Comparison of ENCODE assay signal across 21 cellular contexts in genomic region chr9:35557330-35557729, GRCh38. TPM values are rescaled to one million over a fixed set of nuclear protein-coding genes. Genes with fewer than 3 reads are reported as not detected.
DNase-seq lines count a peak whose midpoint lies in the region; ATAC-seq and TF ChIP-seq lines count a peak whose summit lies in the region.
"Had no signal": no experiment of that assay in that cellular context is flagged by ENCODE, and none has a peak within 500 bp of the region (broad histone marks: within the 10 kb centered on the region; RNA-seq: fewer than 3 reads in every experiment).

No MANE protein-coding gene starts in this region.

- peaks cover 3% of the 10 kb centered on the region for H3K9me3 ChIP-seq in trophoblast cell (ENCODE audit: insufficient read depth, low read depth, low read length)
- H3K9me3 ChIP-seq in PC-3 (ENCODE audit: low read length) = no peaks in the 10 kb centered on the region
- H3K9me3 ChIP-seq: BLaER1 treated with 17β-estradiol and CSF1 and Interleukin-3, amounts not matched to agents 10 nM and 100 nM; Peyer's patch; SJCRH30 had no signal

- no peaks in the 10 kb centered on the region for H3K9me2 ChIP-seq in PC-3 (replicated peaks; ENCODE audit: low read length)

- no peak overlapping the region for H3K23ac ChIP-seq in trophoblast cell (ENCODE audit: low read length)

- no peak overlapping the region for H4K12ac ChIP-seq in trophoblast cell (ENCODE audit: low read depth, low read length)

- POLR2A ChIA-PET in activated CD4-positive, alpha-beta T cell treated with anti-CD3 and anti-CD28 coated beads, Interleukin-2, amount 10 ng/mL, durations not matched to agents 7 days and 5 days (lab: Charles Lee) = no interaction called here
- POLR2A ChIA-PET in RWPE1 (lab: Yijun Ruan, JAX; ENCODE audit: low non-redundant PET) (no interaction called here), PC-3 (lab: Charles Lee; ENCODE audit: unreplicated experiment) (no interaction called here)

- H3K4me1 Mint-ChIP-seq in activated CD4-positive, alpha-beta T cell treated with anti-CD3 and anti-CD28 coated beads, Interleukin-2, amount 10 ng/mL, durations not matched to agents 7 days and 5 days = no peaks in the 10 kb centered on the region
- H3K4me1 Mint-ChIP-seq in memory B cell = peaks cover 8% of the 10 kb centered on the region
- H3K4me1 Mint-ChIP-seq in stimulated activated naive B cell treated with anti-CD40 and anti-IgM and Interleukin-4, amounts not matched to agents 10 μg/mL and 1 μg/mL and 100 μg/mL, for 72 hours = peaks cover 8 to 11% of the 10 kb centered on the region in 2 donors

- H4K20me1 ChIP-seq in PC-3 (ENCODE audit: low read length) = no peaks in the 10 kb centered on the region

- peak overlapping the region; percentile 20 for H3K27ac ChIP-seq in RWPE1
- no peak overlapping the region for H3K27ac ChIP-seq in trophoblast cell (ENCODE audit: low read depth, low read length)
- no peak overlapping the region for H3K27ac ChIP-seq in PC-3 (ENCODE audit: low read length)
- H3K27ac ChIP-seq: BLaER1 treated with 17β-estradiol and CSF1 and Interleukin-3, amounts not matched to agents 10 nM and 100 nM; GM23248; KMS-11; Peyer's patch; SJCRH30 had no signal

- H3K27me3 ChIP-seq in trophoblast cell (ENCODE audit: insufficient read depth, low read length) (no peaks in the 10 kb centered on the region), PC-3 (ENCODE audit: low read length) (no peaks in the 10 kb centered on the region)
- H3K27me3 ChIP-seq: BLaER1 treated with 17β-estradiol and CSF1 and Interleukin-3, amounts not matched to agents 10 nM and 100 nM; Peyer's patch; SJCRH30 had no signal

- H3K27ac Mint-ChIP-seq in activated CD4-positive, alpha-beta T cell treated with anti-CD3 and anti-CD28 coated beads, Interleukin-2, amount 10 ng/mL, durations not matched to agents 7 days and 5 days = peak overlapping the region; percentile 59
- H3K27ac Mint-ChIP-seq in memory B cell = peak overlapping the region; percentile 1
- peak overlapping the region; percentile 2 for H3K27ac Mint-ChIP-seq in stimulated activated naive B cell treated with anti-CD40 and anti-IgM and Interleukin-4, amounts not matched to agents 10 μg/mL and 1 μg/mL and 100 μg/mL, for 72 hours

- DNase-seq in activated CD4-positive, alpha-beta T cell treated with anti-CD3 and anti-CD28 coated beads, Interleukin-2, amount 10 ng/mL, durations not matched to agents 7 days and 5 days = no peak
- DNase-seq in activated CD4-positive, alpha-beta T cell treated with anti-CD3 and anti-CD28 coated beads for 1 hour = no peak
- DNase-seq in RWPE1 (ENCODE audit: low spot score) (no peak), memory B cell (ENCODE audit: low spot score in 2 of 2) (no peak), trophoblast cell (no peak), DMS79 (lab: John Stamatoyannopoulos, UW) (no peak), PC-3 (no peak)
- no peak for DNase-seq in stimulated activated naive B cell treated with anti-CD40 and anti-IgM and Interleukin-4, amounts not matched to agents 10 μg/mL and 1 μg/mL and 100 μg/mL, for 72 hours
- DNase-seq: 8988T, GM23248, HCEC 1CT, NCI-H1105, NCI-H146, NCI-H2029, NCI-H2171 treated with DMSO at 0.1 percent for 48 hours, NCI-H524 treated with DMSO at 0.1 percent for 48 hours, NCI-H82, Peyer's patch, SJCRH30 had no signal

- ATAC-seq in memory B cell (ENCODE audit: low read depth) (no peak), PC-3 (no peak)
- ATAC-seq in stimulated activated naive B cell treated with anti-CD40 and anti-IgM and Interleukin-4, amounts not matched to agents 10 μg/mL and 1 μg/mL and 100 μg/mL, for 72 hours (replicated peaks) = no peak

- H3K9me3 Mint-ChIP-seq in activated CD4-positive, alpha-beta T cell treated with anti-CD3 and anti-CD28 coated beads, Interleukin-2, amount 10 ng/mL, durations not matched to agents 7 days and 5 days = no peaks in the 10 kb centered on the region
- no peaks in the 10 kb centered on the region for H3K9me3 Mint-ChIP-seq in memory B cell
- no peaks in the 10 kb centered on the region for H3K9me3 Mint-ChIP-seq in stimulated activated naive B cell treated with anti-CD40 and anti-IgM and Interleukin-4, amounts not matched to agents 10 μg/mL and 1 μg/mL and 100 μg/mL, for 72 hours

- BruUV-seq in PC-3 (replicated peaks; lab: Mats Ljungman, UMichigan) = no TSS peak

- no CpG with 5 or more reads among the region's 5 CpGs for WGBS in trophoblast cell (ENCODE audit: extremely low coverage, insufficient coverage, insufficient read length)

- no peak overlapping the region for H2BK120ac ChIP-seq in trophoblast cell (ENCODE audit: insufficient read depth, low read length, poor library complexity)

- no peaks in the 10 kb centered on the region for H3F3A ChIP-seq in PC-3 (ENCODE audit: low read length, unreplicated experiment)

- H4K8ac ChIP-seq in trophoblast cell (ENCODE audit: low read depth, low read length) = no peak overlapping the region

- H3K14ac ChIP-seq in trophoblast cell (ENCODE audit: low read length) = no peak overlapping the region

- no peak overlapping the region for H2BK12ac ChIP-seq in trophoblast cell (ENCODE audit: low read length)

- no peak overlapping the region for H3K4me3 Mint-ChIP-seq in activated CD4-positive, alpha-beta T cell treated with anti-CD3 and anti-CD28 coated beads, Interleukin-2, amount 10 ng/mL, durations not matched to agents 7 days and 5 days
- no peak overlapping the region for H3K4me3 Mint-ChIP-seq in memory B cell
- no peak overlapping the region for H3K4me3 Mint-ChIP-seq in stimulated activated naive B cell treated with anti-CD40 and anti-IgM and Interleukin-4, amounts not matched to agents 10 μg/mL and 1 μg/mL and 100 μg/mL, for 72 hours

- TF ChIP-seq CTCF in RWPE1 (conservative IDR thresholded peaks at IDR 0.05; ENCODE audit: low read depth) = no peak
- TF ChIP-seq CTCF in PC-3 (conservative IDR thresholded peaks at IDR 0.05; ENCODE audit: low read depth, low read length) = no peak

- no peak overlapping the region for H3K4me2 ChIP-seq in trophoblast cell (ENCODE audit: low read length)
- no peak overlapping the region for H3K4me2 ChIP-seq in PC-3 (ENCODE audit: low read length)
- H3K4me2 ChIP-seq: BLaER1 treated with 17β-estradiol and CSF1 and Interleukin-3, amounts not matched to agents 10 nM and 100 nM; KMS-11 had no signal

- peaks cover 0 to 2% of the 10 kb centered on the region in 2 experiments for H3K4me1 ChIP-seq in trophoblast cell (ENCODE audit: control insufficient read depth in 1 of 2, insufficient read depth in 2 of 2, low read length in 2 of 2)
- H3K4me1 ChIP-seq in PC-3 (ENCODE audit: insufficient read depth, low read length) = peaks cover 16% of the 10 kb centered on the region
- H3K4me1 ChIP-seq: Peyer's patch had no signal

- no peak overlapping the region for H2AFZ ChIP-seq in trophoblast cell (ENCODE audit: insufficient read depth, low read length, poor library complexity)
- no peak overlapping the region for H2AFZ ChIP-seq in PC-3 (ENCODE audit: low read length)
- H2AFZ ChIP-seq: GM23248 had no signal

- H3K4me3 ChIP-seq in trophoblast cell (ENCODE audit: low read depth, low read length) = no peak overlapping the region
- H3K4me3 ChIP-seq in PC-3 (ENCODE audit: low read length) = no peak overlapping the region
- H3K4me3 ChIP-seq: BLaER1 treated with 17β-estradiol and CSF1 and Interleukin-3, amounts not matched to agents 10 nM and 100 nM; GM23248; Peyer's patch; SJCRH30 had no signal

- intact Hi-C loops in PC-3 (cut with micrococcal nuclease) = no loop called here

- no peaks in the 10 kb centered on the region for H3K79me1 ChIP-seq in trophoblast cell (ENCODE audit: low read length)

- H3K79me2 ChIP-seq in trophoblast cell (ENCODE audit: control insufficient read depth, insufficient read depth, low read length, poor library complexity) = no peaks in the 10 kb centered on the region
- H3K79me2 ChIP-seq in PC-3 (ENCODE audit: low read length) = peaks cover 6% of the 10 kb centered on the region; the same call in 1 of the 2 replicates

- CTCF ChIA-PET in activated CD4-positive, alpha-beta T cell treated with anti-CD3 and anti-CD28 coated beads, Interleukin-2, amount 10 ng/mL, durations not matched to agents 7 days and 5 days (lab: Charles Lee) = interaction anchor here (1.2 to 1.8 kb wide), 3 partner anchors 9 to 440 kb away, joined by 3 to 6 read pairs (median 4); no protein-coding TSS in a partner anchor
- CTCF ChIA-PET in RWPE1 (lab: Yijun Ruan, JAX) = interaction anchor here (0.6 to 1.1 kb wide), 2 partner anchors 76 to 81 kb away, joined by 3 to 6 read pairs; no protein-coding TSS in a partner anchor
- CTCF ChIA-PET in PC-3 (lab: Charles Lee) = no interaction called here

- H3K36me3 Mint-ChIP-seq in activated CD4-positive, alpha-beta T cell treated with anti-CD3 and anti-CD28 coated beads, Interleukin-2, amount 10 ng/mL, durations not matched to agents 7 days and 5 days (ENCODE audit: low read depth) = no peaks in the 10 kb centered on the region
- H3K36me3 Mint-ChIP-seq in memory B cell = no peaks in the 10 kb centered on the region
- peaks cover 0 to 1% of the 10 kb centered on the region in 2 donors for H3K36me3 Mint-ChIP-seq in stimulated activated naive B cell treated with anti-CD40 and anti-IgM and Interleukin-4, amounts not matched to agents 10 μg/mL and 1 μg/mL and 100 μg/mL, for 72 hours

- no peak overlapping the region for H2AK5ac ChIP-seq in trophoblast cell (ENCODE audit: low read length)

- no peak overlapping the region for H4K91ac ChIP-seq in trophoblast cell (ENCODE audit: low read depth, low read length)

- no peaks in the 10 kb centered on the region for H3K27me3 Mint-ChIP-seq in activated CD4-positive, alpha-beta T cell treated with anti-CD3 and anti-CD28 coated beads, Interleukin-2, amount 10 ng/mL, durations not matched to agents 7 days and 5 days
- H3K27me3 Mint-ChIP-seq in memory B cell = no peaks in the 10 kb centered on the region
- no peaks in the 10 kb centered on the region for H3K27me3 Mint-ChIP-seq in stimulated activated naive B cell treated with anti-CD40 and anti-IgM and Interleukin-4, amounts not matched to agents 10 μg/mL and 1 μg/mL and 100 μg/mL, for 72 hours

- H2BK5ac ChIP-seq in trophoblast cell (ENCODE audit: low read depth, low read length, poor library complexity) = no peak overlapping the region

- no peak overlapping the region for H3K9ac ChIP-seq in trophoblast cell (ENCODE audit: low read length)
- H3K9ac ChIP-seq in PC-3 (ENCODE audit: low read length) = no peak overlapping the region
- H3K9ac ChIP-seq: BLaER1 treated with 17β-estradiol and CSF1 and Interleukin-3, amounts not matched to agents 10 nM and 100 nM; GM23248; KMS-11 had no signal

- no peak overlapping the region for H3K4ac ChIP-seq in trophoblast cell (ENCODE audit: low read depth, low read length)

- H3K18ac ChIP-seq in trophoblast cell (ENCODE audit: low read length) = no peak overlapping the region

- peaks cover 49 to 61% of the 10 kb centered on the region in 2 experiments for H3K36me3 ChIP-seq in trophoblast cell (ENCODE audit: control insufficient read depth in 1 of 2, insufficient read depth in 2 of 2, low read length in 2 of 2)
- no peaks in the 10 kb centered on the region for H3K36me3 ChIP-seq in PC-3 (ENCODE audit: low read depth, low read length)
- H3K36me3 ChIP-seq: SJCRH30 had no signal

RNA-seq across cellular contexts. Expression of gene TESK1, which starts 47.7 kb away (rescaled TPM):
- total RNA-seq in activated CD4-positive, alpha-beta T cell treated with anti-CD3 and anti-CD28 coated beads, Interleukin-2, amount 10 ng/mL, durations not matched to agents 7 days and 5 days = 10 to 100 TPM; 29.8 to 30.9 TPM
- polyA plus RNA-seq in trophoblast cell (2013) = 29.2 and 29.7 TPM in 2 replicates
- total RNA-seq in PC-3 (2014; rRNA removed) = 11.2 and 25.2 TPM in 2 replicates

Comparison
In these comparisons a context has a peak if more than half of its experiments do, and no peak if none do; other contexts are left out.
1. H3K27ac Mint-ChIP-seq: peak in every context shown above with its lines; median percentile 59 in activated CD4-positive, alpha-beta T cell treated with anti-CD3 and anti-CD28 coated beads, Interleukin-2, amount 10 ng/mL, durations not matched to agents 7 days and 5 days; 2 in stimulated activated naive B cell treated with anti-CD40 and anti-IgM and Interleukin-4, amounts not matched to agents 10 μg/mL and 1 μg/mL and 100 μg/mL, for 72 hours; 1 in memory B cell.